In genomic region chr5:139178948-139179347, GRCh38 we compare ENCODE assay signal across 11 cellular contexts. TPM values are rescaled to one million over a fixed set of nuclear protein-coding genes. Genes with fewer than 3 reads are reported as not detected.
DNase-seq lines count a peak whose midpoint lies in the region; ATAC-seq, FAIRE-seq and TF ChIP-seq lines count a peak whose summit lies in the region.
"Had no signal": no experiment of that assay in that cellular context is flagged by ENCODE, and none has a peak within 500 bp of the region (broad histone marks: within the 10 kb centered on the region; RNA-seq: fewer than 3 reads in every experiment).

No MANE protein-coding gene starts in this region.

- H3K4me2 ChIP-seq in OCI-LY1 (ENCODE audit: low read length) = peak overlapping the region; percentile 27; the same call in 1 of the 2 replicates

- DNase-seq in DMS 273 treated with DMSO at 0.1 percent for 48 hours (lab: John Stamatoyannopoulos, UW) (peak; percentile 29), fibroblast of pulmonary artery (ENCODE audit: low read depth) (peak; percentile 80), pancreas (peak in 3 of 6 donors; percentile 39 to 55 (median 52)), HFFc6 (no peak), posterior cingulate gyrus (no peak)
- DNase-seq in activated CD4-positive, alpha-beta T cell treated with anti-CD3 and anti-CD28 coated beads for 1 hour = no peak
- DNase-seq: NCI-H146; stimulated activated CD4-positive, alpha-beta T cell treated with anti-CD3 and anti-CD28 coated beads, Interleukin-2, amount 100 ng/mL, for 48 hours had no signal

- no peak overlapping the region for H3K27ac Mint-ChIP-seq in HFFc6

- H3K4me3 ChIP-seq in OCI-LY1 (ENCODE audit: low read depth, low read length, poor library complexity, severe bottlenecking) = no peak overlapping the region
- H3K4me3 ChIP-seq in fibroblast of pulmonary artery (replicated peaks; ENCODE audit: low read depth, low read length) = no peak overlapping the region
- H3K4me3 ChIP-seq in pancreas = no peak overlapping the region

- H2AFZ ChIP-seq in OCI-LY1 (ENCODE audit: low read length) = no peak overlapping the region

- ATAC-seq in pancreas (peak; percentile 42 to 66 (median 52)), GM21447 (IDR thresholded peaks at IDR 0.05; ENCODE audit: unreplicated experiment) (no peak)

- no peaks in the 10 kb centered on the region for H3K9me2 ChIP-seq in OCI-LY1 (ENCODE audit: low read depth, low read length)

- H3F3A ChIP-seq in OCI-LY1 (ENCODE audit: insufficient read depth, low read length) = no peaks in the 10 kb centered on the region

- H3K4me3 Mint-ChIP-seq in HFFc6 = no peak overlapping the region

- WGBS in pancreas, 2 donors = 7 to 17% methylated on average over 1 of the region's 1 CpG

- no peaks in the 10 kb centered on the region for H4K20me1 ChIP-seq in OCI-LY1 (ENCODE audit: insufficient read depth, low read length)

- H3K27me3 Mint-ChIP-seq in HFFc6 (ENCODE audit: insufficient read depth) = peaks cover 1% of the 10 kb centered on the region; the same call in 1 of the 2 replicates

- H3K36me3 ChIP-seq in OCI-LY1 (ENCODE audit: insufficient read depth, low read length) (no peaks in the 10 kb centered on the region), pancreas (no peaks in the 10 kb centered on the region)

- no peaks in the 10 kb centered on the region for H3K9me3 Mint-ChIP-seq in HFFc6

- H3K27ac ChIP-seq in OCI-LY1 (ENCODE audit: low read depth, low read length, poor library complexity, severe bottlenecking) = peak overlapping the region; percentile 76
- H3K27ac ChIP-seq in pancreas = peak overlapping the region; percentile 6 to 62 (median 46)

- H3K27me3 ChIP-seq in OCI-LY1 (ENCODE audit: insufficient read depth, low read length) (no peaks in the 10 kb centered on the region), pancreas (no peaks in the 10 kb centered on the region)

- H3K9me3 ChIP-seq in OCI-LY1 (ENCODE audit: low read length) (peaks cover 3% of the 10 kb centered on the region; the same call in 1 of the 2 replicates), pancreas (no peaks in the 10 kb centered on the region)

- TF ChIP-seq CTCF in OCI-LY1 (IDR thresholded peaks at IDR 0.05; ENCODE audit: low read length) = no peak
- TF ChIP-seq CTCF in fibroblast of pulmonary artery (IDR thresholded peaks at IDR 0.05; ENCODE audit: low read length, missing control alignments) = no peak
- TF ChIP-seq CTCF in pancreas (IDR thresholded peaks at IDR 0.05) = no peak
- TF ChIP-seq CTCF in HFFc6 (IDR thresholded peaks at IDR 0.05) = no peak

- peaks cover 34% of the 10 kb centered on the region for H3K4me1 Mint-ChIP-seq in HFFc6 (ENCODE audit: low read depth)

- intact Hi-C loops in pancreas (cut with DNase I) = no loop called here
- intact Hi-C loops in posterior cingulate gyrus (cut with DNase I) = no loop called here

- no peaks in the 10 kb centered on the region for H3K79me2 ChIP-seq in OCI-LY1 (ENCODE audit: insufficient read depth, low read length)

- H3K4me1 ChIP-seq in OCI-LY1 (ENCODE audit: insufficient read depth, low read length, severe bottlenecking) (peaks cover 25% of the 10 kb centered on the region), pancreas (peaks cover 36 to 60% (median 56%) of the 10 kb centered on the region in 3 donors)

- FAIRE-seq in pancreas (lab: Jason Lieb, UNC) = no peak
- FAIRE-seq: frontal cortex had no signal

- no peaks in the 10 kb centered on the region for H3K36me3 Mint-ChIP-seq in HFFc6 (ENCODE audit: low read depth)

- H3K9ac ChIP-seq in OCI-LY1 (ENCODE audit: low read length) = no peak overlapping the region

RNA-seq across cellular contexts. Expression of gene SIL1, which starts 19.2 kb away (rescaled TPM):
- 10 to 100 TPM; 38.6 to 68.2 (median 54.6) TPM for total RNA-seq in pancreas
- 100 to 1,000 TPM in 1 of 2 donors, 10 to 100 TPM in 1; 54.8 to 119 TPM for polyA plus RNA-seq in pancreas
- total RNA-seq in HFFc6 (2021; fragmentation: NEBNext Ultra II Directional; extraction: Animal tissue kit (Norgen Biotek cat#: 25700)) = 10 to 100 TPM; 64.7 to 84.7 (median 78.7) TPM

Comparison
In these comparisons a context has a peak if more than half of its experiments do, and no peak if none do; other contexts are left out.
1. DNase-seq: peak in DMS 273 treated with DMSO at 0.1 percent for 48 hours (single experiment) and fibroblast of pulmonary artery (single experiment); none in activated CD4-positive, alpha-beta T cell treated with anti-CD3 and anti-CD28 coated beads for 1 hour (single experiment), HFFc6 (single experiment) and posterior cingulate gyrus (0 of 10).